ENCODE assay signal across 12 cellular contexts in genomic region chr13:45737571-45738002, GRCh38. TPM values are rescaled to one million over a fixed set of nuclear protein-coding genes. Genes with fewer than 3 reads are reported as not detected.
A peak's percentile ranks its signal among the peaks of the same experiment; 100 is the strongest.
DNase-seq lines count a peak whose midpoint lies in the region; ATAC-seq and TF ChIP-seq lines count a peak whose summit lies in the region.
"Had no signal": no experiment of that assay in that cellular context is flagged by ENCODE, and none has a peak within 500 bp of the region (broad histone marks: within the 10 kb centered on the region; RNA-seq: fewer than 3 reads in every experiment).

No MANE protein-coding gene starts in this region.

- peak; percentile 53 for DNase-seq in activated CD4-positive, alpha-beta T cell treated with anti-CD3 and anti-CD28 coated beads for 36 hours
- DNase-seq in activated CD4-positive, alpha-beta T cell treated with anti-CD3 and anti-CD28 coated beads for 1 hour = no peak
- peak; percentile 42 for DNase-seq in activated CD4-positive, alpha-beta memory T cell treated with anti-CD3 and anti-CD28 coated beads for 36 hours
- no peak for DNase-seq in progenitor cell of endocrine pancreas (ENCODE audit: low spot score, unreplicated experiment)
- no peak for DNase-seq in T-cell
- DNase-seq in superior temporal gyrus (ENCODE audit: extremely low spot score) = no peak
- DNase-seq in posterior cingulate gyrus = no peak
- DNase-seq: activated CD8-positive, alpha-beta memory T cell treated with anti-CD3 and anti-CD28 coated beads, Interleukin-2, amount 50 U/mL, for 4 hours; occipital lobe had no signal

- peak; percentile 33 for TF ChIP-seq CTCF in progenitor cell of endocrine pancreas (IDR thresholded peaks at IDR 0.05; ENCODE audit: unreplicated experiment)

- H3K27me3 Mint-ChIP-seq in activated CD4-positive, alpha-beta T cell treated with anti-CD3 and anti-CD28 coated beads for 36 hours = no peaks in the 10 kb centered on the region
- no peaks in the 10 kb centered on the region for H3K27me3 Mint-ChIP-seq in activated CD4-positive, alpha-beta memory T cell treated with anti-CD3 and anti-CD28 coated beads for 36 hours
- H3K27me3 Mint-ChIP-seq in progenitor cell of endocrine pancreas (peaks cover 11% of the 10 kb centered on the region), T-cell (peaks cover 0 to 6% of the 10 kb centered on the region in 2 donors)

- CTCF ChIA-PET in activated CD4-positive, alpha-beta T cell treated with anti-CD3 and anti-CD28 coated beads for 36 hours (lab: Charles Lee) = interaction anchor here (0.6 to 0.9 kb wide), 2 partner anchors 30 to 115 kb away, joined by 3 to 4 read pairs; no protein-coding TSS in a partner anchor
- CTCF ChIA-PET in activated CD4-positive, alpha-beta memory T cell treated with anti-CD3 and anti-CD28 coated beads for 36 hours (lab: Charles Lee) = no interaction called here
- CTCF ChIA-PET in T-cell (lab: Charles Lee) = no interaction called here

- peak; percentile 57 for ATAC-seq in activated CD4-positive, alpha-beta T cell treated with anti-CD3 and anti-CD28 coated beads for 36 hours
- peak; percentile 44 for ATAC-seq in HG02885 (IDR thresholded peaks at IDR 0.05; ENCODE audit: poor library complexity, unreplicated experiment)
- ATAC-seq in T-cell (replicated peaks in 1 of 4) = no peak

- H3K36me3 Mint-ChIP-seq in activated CD4-positive, alpha-beta T cell treated with anti-CD3 and anti-CD28 coated beads for 36 hours (ENCODE audit: low read depth) = no peaks in the 10 kb centered on the region
- H3K36me3 Mint-ChIP-seq in activated CD4-positive, alpha-beta memory T cell treated with anti-CD3 and anti-CD28 coated beads for 36 hours = peaks cover 1% of the 10 kb centered on the region
- H3K36me3 Mint-ChIP-seq in progenitor cell of endocrine pancreas (ENCODE audit: insufficient read depth) (no peaks in the 10 kb centered on the region), T-cell (no peaks in the 10 kb centered on the region)

- no peaks in the 10 kb centered on the region for H3K4me1 Mint-ChIP-seq in activated CD4-positive, alpha-beta T cell treated with anti-CD3 and anti-CD28 coated beads for 36 hours
- no peaks in the 10 kb centered on the region for H3K4me1 Mint-ChIP-seq in activated CD4-positive, alpha-beta memory T cell treated with anti-CD3 and anti-CD28 coated beads for 36 hours (ENCODE audit: low read depth)
- H3K4me1 Mint-ChIP-seq in progenitor cell of endocrine pancreas (ENCODE audit: low read depth) (no peaks in the 10 kb centered on the region), T-cell (no peaks in the 10 kb centered on the region)

- no peak overlapping the region for H3K27ac Mint-ChIP-seq in activated CD4-positive, alpha-beta T cell treated with anti-CD3 and anti-CD28 coated beads for 36 hours
- no peak overlapping the region for H3K27ac Mint-ChIP-seq in activated CD4-positive, alpha-beta memory T cell treated with anti-CD3 and anti-CD28 coated beads for 36 hours
- H3K27ac Mint-ChIP-seq in progenitor cell of endocrine pancreas (peak overlapping the region; percentile 84), T-cell (no peak overlapping the region)
- H3K27ac Mint-ChIP-seq: dendritic cell treated with granulocyte-macrophage colony-stimulating factor and Interleukin-4, amounts not matched to agents 40 ng/mL and 50 ng/mL, for 4 days had no signal

- intact Hi-C loops in activated CD4-positive, alpha-beta T cell treated with anti-CD3 and anti-CD28 coated beads for 36 hours (cut with DNase I, micrococcal nuclease) = no loop called here
- intact Hi-C loops in activated CD4-positive, alpha-beta memory T cell treated with anti-CD3 and anti-CD28 coated beads for 36 hours (cut with micrococcal nuclease) = no loop called here
- intact Hi-C loops in posterior cingulate gyrus (cut with DNase I) = no loop called here

- no peaks in the 10 kb centered on the region for H3K9me3 Mint-ChIP-seq in activated CD4-positive, alpha-beta T cell treated with anti-CD3 and anti-CD28 coated beads for 36 hours (ENCODE audit: low read depth)
- no peaks in the 10 kb centered on the region for H3K9me3 Mint-ChIP-seq in activated CD4-positive, alpha-beta memory T cell treated with anti-CD3 and anti-CD28 coated beads for 36 hours
- H3K9me3 Mint-ChIP-seq in progenitor cell of endocrine pancreas (ENCODE audit: low read depth) (no peaks in the 10 kb centered on the region), T-cell (no peaks in the 10 kb centered on the region)
- H3K9me3 Mint-ChIP-seq: dendritic cell treated with granulocyte-macrophage colony-stimulating factor and Interleukin-4, amounts not matched to agents 40 ng/mL and 50 ng/mL, for 4 days had no signal

- POLR2A ChIA-PET in activated CD4-positive, alpha-beta T cell treated with anti-CD3 and anti-CD28 coated beads for 36 hours (lab: Charles Lee) = no interaction called here
- POLR2A ChIA-PET in activated CD4-positive, alpha-beta memory T cell treated with anti-CD3 and anti-CD28 coated beads for 36 hours (lab: Charles Lee) = no interaction called here
- POLR2A ChIA-PET in T-cell (lab: Charles Lee) = no interaction called here

- H3K4me3 Mint-ChIP-seq in activated CD4-positive, alpha-beta T cell treated with anti-CD3 and anti-CD28 coated beads for 36 hours = no peak overlapping the region
- H3K4me3 Mint-ChIP-seq in activated CD4-positive, alpha-beta memory T cell treated with anti-CD3 and anti-CD28 coated beads for 36 hours = no peak overlapping the region
- H3K4me3 Mint-ChIP-seq in progenitor cell of endocrine pancreas (ENCODE audit: low read depth) (no peak overlapping the region), T-cell (no peak overlapping the region)
- H3K4me3 Mint-ChIP-seq: dendritic cell treated with granulocyte-macrophage colony-stimulating factor and Interleukin-4, amounts not matched to agents 40 ng/mL and 50 ng/mL, for 4 days had no signal

RNA-seq across cellular contexts. Expression of gene CBY2, which starts 35.5 kb away (rescaled TPM):
- total RNA-seq in activated CD4-positive, alpha-beta T cell treated with anti-CD3 and anti-CD28 coated beads for 36 hours = not detected
- total RNA-seq in activated CD4-positive, alpha-beta memory T cell treated with anti-CD3 and anti-CD28 coated beads for 36 hours = not detected
- total RNA-seq in progenitor cell of endocrine pancreas (not detected in 2 replicates), T-cell (under 1 TPM in 4 of 5 donors, not detected in 1; 0.22 to 0.75 (median 0.56) TPM)
- total RNA-seq: M059J, occipital lobe had no signal

Comparison
In these comparisons a context has a peak if more than half of its experiments do, and no peak if none do; other contexts are left out.
1. DNase-seq: peak in activated CD4-positive, alpha-beta T cell treated with anti-CD3 and anti-CD28 coated beads for 36 hours (single experiment) and activated CD4-positive, alpha-beta memory T cell treated with anti-CD3 and anti-CD28 coated beads for 36 hours (single experiment); none in activated CD4-positive, alpha-beta T cell treated with anti-CD3 and anti-CD28 coated beads for 1 hour (single experiment), progenitor cell of endocrine pancreas (single experiment), T-cell (0 of 34), superior temporal gyrus (single experiment) and posterior cingulate gyrus (0 of 10).
2. ATAC-seq: peak in activated CD4-positive, alpha-beta T cell treated with anti-CD3 and anti-CD28 coated beads for 36 hours (single experiment) and HG02885 (single experiment); none in T-cell (0 of 4).